ENCODE assay signal across 35 cellular contexts in genomic region chr4:93346840-93347239, GRCh38.
"Had no signal": no experiment of that assay in that cellular context is flagged by ENCODE, and none has a peak within 500 bp of the region (broad histone marks: within the 10 kb centered on the region; RNA-seq: fewer than 3 reads in every experiment).

No MANE protein-coding gene starts in this region.

- H3K4me3 ChIP-seq: adrenal gland, body of pancreas, esophagus muscularis mucosa, gastrocnemius medialis had no signal

- H3K27ac ChIP-seq: adrenal gland, body of pancreas, esophagus muscularis mucosa, foreskin keratinocyte, gastrocnemius medialis, WERI-Rb-1 had no signal

- H3K9me3 Mint-ChIP-seq: activated CD4-positive, alpha-beta memory T cell treated with anti-CD3 and anti-CD28 coated beads for 36 hours; activated CD4-positive, alpha-beta T cell treated with anti-CD3 and anti-CD28 coated beads, Interleukin-2, amount 10 ng/mL, durations not matched to agents 24 days and 14 days; activated naive CD4-positive, alpha-beta T cell treated with anti-CD3 and anti-CD28 coated beads for 36 hours; activated naive CD4-positive, alpha-beta T cell treated with anti-CD3 and anti-CD28 coated beads, Interleukin-2, amount 50 U/mL, for 24 hours; activated T-helper 1 cell treated with anti-CD3 and anti-CD28 coated beads, Interleukin-12 subunit alpha, Interleukin-12 subunit beta, Interleukin-2, Interleukin-4 antibody, amounts not matched to agents 30 ng/mL and 10 ng/mL and 1 ng/mL, durations not matched to agents 14 hours and 24 hours and 36 hours; activated T-helper 2 cell treated with anti-CD3 and anti-CD28 coated beads, Interferon-gamma antibody, Interleukin-2, Interleukin-4, amounts not matched to agents 10 μg/mL and 5 μg/mL and 100 μg/mL, durations not matched to agents 14 hours and 24 hours and 36 hours had no signal

- DNase-seq: activated CD4-positive, alpha-beta memory T cell treated with anti-CD3 and anti-CD28 coated beads for 36 hours; activated CD4-positive, alpha-beta T cell treated with anti-CD3 and anti-CD28 coated beads for 36 hours; activated CD4-positive, alpha-beta T cell treated with anti-CD3 and anti-CD28 coated beads, Interleukin-2, amount 10 ng/mL, durations not matched to agents 24 days and 14 days; activated CD4-positive, CD25-positive, alpha-beta regulatory T cell; activated CD4-positive, CD25-positive, alpha-beta regulatory T cell treated with anti-CD3 and anti-CD28 coated beads, Interleukin-2, amount 50 U/mL, for 72 hours; activated CD8-positive, alpha-beta memory T cell treated with anti-CD3 and anti-CD28 coated beads, Interleukin-2, amount 10 ng/mL, durations not matched to agents 7 days and 5 days; activated CD8-positive, alpha-beta memory T cell treated with anti-CD3 and anti-CD28 coated beads, Interleukin-2, amount 50 U/mL, for 4 hours; activated CD8-positive, alpha-beta T cell treated with anti-CD3 and anti-CD28 coated beads, Interleukin-2, amount 10 ng/mL, durations not matched to agents 7 days and 5 days; activated effector memory CD4-positive, alpha-beta T cell treated with anti-CD3 and anti-CD28 coated beads, Interleukin-2, amount 50 U/mL, for 16 hours; activated naive CD4-positive, alpha-beta T cell treated with anti-CD3 and anti-CD28 coated beads for 36 hours; activated naive CD8-positive, alpha-beta T cell treated with anti-CD3 and anti-CD28 coated beads for 36 hours; activated naive CD8-positive, alpha-beta T cell treated with anti-CD3 and anti-CD28 coated beads, Interleukin-2, amount 50 U/mL, for 24 hours; activated T-cell treated with anti-CD3 and anti-CD28 coated beads, Interleukin-2, amount 50 U/mL, for 1 hour; activated T-cell treated with anti-CD3 and anti-CD28 coated beads, Interleukin-2, amount 50 U/mL, for 48 hours; adrenal gland; amygdala; aorta; body of pancreas; caudate nucleus; cortex of kidney; dermis blood vessel endothelial cell; effector CD4-positive, alpha-beta T cell; effector memory CD8-positive, alpha-beta T cell; erythroblast; foreskin keratinocyte; gastrocnemius medialis; T-helper 1 cell; T-helper 17 cell; T1000; WERI-Rb-1 had no signal

- H3K27ac Mint-ChIP-seq: activated CD4-positive, alpha-beta memory T cell treated with anti-CD3 and anti-CD28 coated beads for 36 hours; activated CD4-positive, alpha-beta T cell treated with anti-CD3 and anti-CD28 coated beads for 36 hours; activated CD4-positive, alpha-beta T cell treated with anti-CD3 and anti-CD28 coated beads, Interleukin-2, amount 10 ng/mL, durations not matched to agents 24 days and 14 days; activated CD8-positive, alpha-beta memory T cell treated with anti-CD3 and anti-CD28 coated beads, Interleukin-2, amount 10 ng/mL, durations not matched to agents 7 days and 5 days; activated CD8-positive, alpha-beta T cell treated with anti-CD3 and anti-CD28 coated beads, Interleukin-2, amount 10 ng/mL, durations not matched to agents 7 days and 5 days; activated naive CD4-positive, alpha-beta T cell treated with anti-CD3 and anti-CD28 coated beads for 36 hours; activated naive CD4-positive, alpha-beta T cell treated with anti-CD3 and anti-CD28 coated beads, Interleukin-2, amount 50 U/mL, for 24 hours; activated naive CD8-positive, alpha-beta T cell treated with anti-CD3 and anti-CD28 coated beads for 36 hours; activated naive CD8-positive, alpha-beta T cell treated with anti-CD3 and anti-CD28 coated beads, Interleukin-2, amount 50 U/mL, for 24 hours; activated T-helper 1 cell treated with anti-CD3 and anti-CD28 coated beads, Interleukin-12 subunit alpha, Interleukin-12 subunit beta, Interleukin-2, Interleukin-4 antibody, amounts not matched to agents 30 ng/mL and 10 ng/mL and 1 ng/mL, durations not matched to agents 14 hours and 24 hours and 36 hours; activated T-helper 2 cell treated with anti-CD3 and anti-CD28 coated beads, Interferon-gamma antibody, Interleukin-2, Interleukin-4, amounts not matched to agents 10 μg/mL and 5 μg/mL and 100 μg/mL, durations not matched to agents 14 hours and 24 hours and 36 hours; effector memory CD8-positive, alpha-beta T cell; T-helper 17 cell; T-helper 2 cell treated with Interferon-gamma antibody and Interleukin-4, amounts not matched to agents 5 μg/mL and 100 μg/mL, for 36 hours had no signal

- H3K4me1 ChIP-seq: adrenal gland, body of pancreas, esophagus muscularis mucosa, foreskin keratinocyte, gastrocnemius medialis had no signal

- H3K4me3 Mint-ChIP-seq: activated CD4-positive, alpha-beta memory T cell treated with anti-CD3 and anti-CD28 coated beads for 36 hours; activated CD4-positive, alpha-beta T cell treated with anti-CD3 and anti-CD28 coated beads for 36 hours; activated CD4-positive, alpha-beta T cell treated with anti-CD3 and anti-CD28 coated beads, Interleukin-2, amount 10 ng/mL, durations not matched to agents 24 days and 14 days; activated CD8-positive, alpha-beta memory T cell treated with anti-CD3 and anti-CD28 coated beads, Interleukin-2, amount 10 ng/mL, durations not matched to agents 7 days and 5 days; activated CD8-positive, alpha-beta T cell treated with anti-CD3 and anti-CD28 coated beads, Interleukin-2, amount 10 ng/mL, durations not matched to agents 7 days and 5 days; activated naive CD4-positive, alpha-beta T cell treated with anti-CD3 and anti-CD28 coated beads for 36 hours; activated naive CD4-positive, alpha-beta T cell treated with anti-CD3 and anti-CD28 coated beads, Interleukin-2, amount 50 U/mL, for 24 hours; activated naive CD8-positive, alpha-beta T cell treated with anti-CD3 and anti-CD28 coated beads for 36 hours; activated naive CD8-positive, alpha-beta T cell treated with anti-CD3 and anti-CD28 coated beads, Interleukin-2, amount 50 U/mL, for 24 hours; activated T-helper 1 cell treated with anti-CD3 and anti-CD28 coated beads, Interleukin-12 subunit alpha, Interleukin-12 subunit beta, Interleukin-2, Interleukin-4 antibody, amounts not matched to agents 30 ng/mL and 10 ng/mL and 1 ng/mL, durations not matched to agents 14 hours and 24 hours and 36 hours; effector memory CD8-positive, alpha-beta T cell; T-helper 17 cell; T-helper 2 cell treated with Interferon-gamma antibody and Interleukin-4, amounts not matched to agents 5 μg/mL and 100 μg/mL, for 36 hours had no signal

- H3K27me3 Mint-ChIP-seq: activated CD4-positive, alpha-beta memory T cell treated with anti-CD3 and anti-CD28 coated beads for 36 hours; activated CD4-positive, alpha-beta T cell treated with anti-CD3 and anti-CD28 coated beads for 36 hours; activated CD4-positive, alpha-beta T cell treated with anti-CD3 and anti-CD28 coated beads, Interleukin-2, amount 10 ng/mL, durations not matched to agents 24 days and 14 days; activated CD8-positive, alpha-beta memory T cell treated with anti-CD3 and anti-CD28 coated beads, Interleukin-2, amount 10 ng/mL, durations not matched to agents 7 days and 5 days; activated naive CD4-positive, alpha-beta T cell treated with anti-CD3 and anti-CD28 coated beads, Interleukin-2, amount 50 U/mL, for 24 hours; activated naive CD8-positive, alpha-beta T cell treated with anti-CD3 and anti-CD28 coated beads for 36 hours; activated naive CD8-positive, alpha-beta T cell treated with anti-CD3 and anti-CD28 coated beads, Interleukin-2, amount 50 U/mL, for 24 hours; effector memory CD8-positive, alpha-beta T cell; T-helper 17 cell had no signal

- H3K36me3 ChIP-seq: adrenal gland, esophagus muscularis mucosa, gastrocnemius medialis, WERI-Rb-1 had no signal

- H3K27me3 ChIP-seq: adrenal gland, body of pancreas, esophagus muscularis mucosa, foreskin keratinocyte, gastrocnemius medialis had no signal

- H3K4me1 Mint-ChIP-seq: activated CD4-positive, alpha-beta T cell treated with anti-CD3 and anti-CD28 coated beads for 36 hours; activated CD4-positive, alpha-beta T cell treated with anti-CD3 and anti-CD28 coated beads, Interleukin-2, amount 10 ng/mL, durations not matched to agents 24 days and 14 days; activated CD8-positive, alpha-beta memory T cell treated with anti-CD3 and anti-CD28 coated beads, Interleukin-2, amount 10 ng/mL, durations not matched to agents 7 days and 5 days; activated naive CD4-positive, alpha-beta T cell treated with anti-CD3 and anti-CD28 coated beads, Interleukin-2, amount 50 U/mL, for 24 hours; activated naive CD8-positive, alpha-beta T cell treated with anti-CD3 and anti-CD28 coated beads for 36 hours; activated naive CD8-positive, alpha-beta T cell treated with anti-CD3 and anti-CD28 coated beads, Interleukin-2, amount 50 U/mL, for 24 hours; T-helper 17 cell had no signal

- H3K9me3 ChIP-seq: adrenal gland, body of pancreas, esophagus muscularis mucosa, gastrocnemius medialis had no signal

- H3K36me3 Mint-ChIP-seq: activated CD4-positive, alpha-beta memory T cell treated with anti-CD3 and anti-CD28 coated beads for 36 hours; activated CD8-positive, alpha-beta memory T cell treated with anti-CD3 and anti-CD28 coated beads, Interleukin-2, amount 10 ng/mL, durations not matched to agents 7 days and 5 days; activated naive CD4-positive, alpha-beta T cell treated with anti-CD3 and anti-CD28 coated beads, Interleukin-2, amount 50 U/mL, for 24 hours; activated naive CD8-positive, alpha-beta T cell treated with anti-CD3 and anti-CD28 coated beads for 36 hours had no signal
